Comparison of ENCODE assay signal across 24 cellular contexts in the genomic region with DNA sequence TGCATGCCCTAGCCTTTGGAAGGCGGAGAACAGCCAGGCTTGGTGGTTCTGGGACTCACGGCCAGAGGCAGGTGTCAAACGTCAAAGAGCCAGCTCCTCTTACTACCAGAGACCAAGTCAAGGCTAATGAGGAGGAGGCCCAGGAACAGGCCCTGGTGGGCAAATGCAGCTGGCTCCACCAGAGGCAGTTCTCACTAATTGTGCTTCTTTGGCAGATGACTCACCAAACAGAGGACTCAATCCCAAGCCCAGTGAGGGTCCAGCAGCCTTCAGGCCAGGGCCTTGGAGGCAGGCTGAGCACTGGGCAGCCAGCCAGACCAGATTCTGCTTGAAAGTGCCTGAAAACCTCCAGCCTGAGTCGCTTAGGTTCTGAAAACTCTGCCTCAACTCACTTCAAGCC.
DNase-seq lines count a peak whose midpoint lies in the region; ATAC-seq and TF ChIP-seq lines count a peak whose summit lies in the region.
"Had no signal": no experiment of that assay in that cellular context is flagged by ENCODE, and none has a peak within 500 bp of the region (broad histone marks: within the 10 kb centered on the region; RNA-seq: fewer than 3 reads in every experiment).

No MANE protein-coding gene starts in this region.

- peak overlapping the region; percentile 11 for H2BK20ac ChIP-seq in IMR-90 (ENCODE audit: low read depth, low read length)

- TF ChIP-seq CTCF in IMR-90 (conservative IDR thresholded peaks at IDR 0.05; ENCODE audit: low read depth, low read length), result no peak
- no peak for TF ChIP-seq CTCF in brain microvascular endothelial cell (IDR thresholded peaks at IDR 0.05; ENCODE audit: low read depth, low read length, missing control alignments)
- no peak for TF ChIP-seq CTCF in psoas muscle (IDR thresholded peaks at IDR 0.05)

- peaks cover 5% of the 10 kb centered on the region; the same call in 1 of the 2 replicates for H4K20me1 ChIP-seq in IMR-90 (ENCODE audit: insufficient read depth, low read length)

- H2AK9ac ChIP-seq in IMR-90 (replicated peaks; ENCODE audit: low read depth, low read length, poor library complexity), result no peak overlapping the region

- BruUV-seq in IMR-90 (replicated peaks; lab: Mats Ljungman, UMichigan), result no TSS peak

- no peaks in the 10 kb centered on the region for H3K79me1 ChIP-seq in IMR-90 (ENCODE audit: low read depth in 1 of 2, low read length in 2 of 2)
- H3K79me1 ChIP-seq in mesenchymal stem cell (replicated peaks; ENCODE audit: low read length, poor library complexity, severe bottlenecking), result no peaks in the 10 kb centered on the region

- TF ChIP-seq RAD21 in IMR-90 (IDR thresholded peaks at IDR 0.05; ENCODE audit: low read length), result no peak

- H3K14ac ChIP-seq in IMR-90 (replicated peaks; ENCODE audit: low read depth, low read length), result peak overlapping the region; percentile 41; the same call in 1 of the 2 replicates
- no peak overlapping the region for H3K14ac ChIP-seq in mesenchymal stem cell (ENCODE audit: low read length in 2 of 2)

- CTCF ChIA-PET in IMR-90 (lab: Yijun Ruan, JAX), result no interaction called here

- peak overlapping the region; percentile 14 for H2AFZ ChIP-seq in IMR-90 (replicated peaks; ENCODE audit: low read length, poor library complexity)
- no peak overlapping the region for H2AFZ ChIP-seq in mesenchymal stem cell (ENCODE audit: low read depth, low read length)

- H2BK15ac ChIP-seq in IMR-90 (ENCODE audit: low read depth, low read length), result 0 out of 3 replicates have a peak overlapping the region, but pooled peaks have one; percentile 59
- no peak overlapping the region for H2BK15ac ChIP-seq in mesenchymal stem cell (ENCODE audit: low read depth, poor library complexity, severe bottlenecking)

- H2BK5ac ChIP-seq in IMR-90 (ENCODE audit: low read depth, low read length, poor library complexity, severe bottlenecking), result peak overlapping the region; percentile 12
- H2BK5ac ChIP-seq in mesenchymal stem cell (ENCODE audit: low read depth, low read length, poor library complexity, severe bottlenecking), result no peak overlapping the region

- peaks cover 9% of the 10 kb centered on the region; the same call in 1 of the 2 replicates for H3K4me1 ChIP-seq in IMR-90 (ENCODE audit: control insufficient read depth, insufficient read depth, low read length)
- no peaks in the 10 kb centered on the region for H3K4me1 ChIP-seq in mesenchymal stem cell (ENCODE audit: control insufficient read depth, insufficient read depth, low read depth, low read length)
- no peaks in the 10 kb centered on the region for H3K4me1 ChIP-seq in psoas muscle
- H3K4me1 ChIP-seq: esophagus squamous epithelium had no signal

- H3K18ac ChIP-seq in IMR-90 (ENCODE audit: low read depth, low read length) (no peak overlapping the region), mesenchymal stem cell (ENCODE audit: low read depth in 1 of 2, low read length in 2 of 2) (no peak overlapping the region)

- H3K4me2 ChIP-seq in IMR-90 (ENCODE audit: low read depth, low read length) (no peak overlapping the region), mesenchymal stem cell (ENCODE audit: low read length, poor library complexity, severe bottlenecking) (no peak overlapping the region)

- TF ChIP-seq POLR2A in IMR-90 (IDR thresholded peaks at IDR 0.05; ENCODE audit: low read depth, low read length), result no peak

- no peak overlapping the region for H2BK12ac ChIP-seq in mesenchymal stem cell (ENCODE audit: low read length in 2 of 2)

- no CpG with 5 or more reads among the region's 4 CpGs for WGBS in IMR-90 (ENCODE audit: extremely low coverage in 2 of 2, insufficient read length in 1 of 2), 2 experiments
- 57% methylated on average over 3 of the region's 4 CpGs for WGBS in mesenchymal stem cell
- WGBS in psoas muscle, 3 donors, result 69 to 81% (median 70%) methylated on average over 4 of the region's 4 CpGs

- H2BK120ac ChIP-seq in IMR-90 (ENCODE audit: low read depth, low read length), result peak overlapping the region; percentile 89
- no peak overlapping the region for H2BK120ac ChIP-seq in mesenchymal stem cell (ENCODE audit: low read depth, low read length)

- H3K23ac ChIP-seq in IMR-90 (ENCODE audit: low read depth, low read length) (no peak overlapping the region), mesenchymal stem cell (ENCODE audit: low read length in 2 of 2) (no peak overlapping the region)

- peak; percentile 48 for ATAC-seq in IMR-90 (ENCODE audit: low read depth)
- no peak for ATAC-seq in psoas muscle
- ATAC-seq: activated CD8-positive, alpha-beta memory T cell treated with anti-CD3 and anti-CD28 coated beads, Interleukin-2, amount 10 ng/mL, durations not matched to agents 7 days and 5 days; effector memory CD8-positive, alpha-beta T cell had no signal

- H4K8ac ChIP-seq in IMR-90 (ENCODE audit: low read depth in 2 of 2, low read length in 2 of 2) (0 out of 4 replicates have a peak overlapping the region, but pooled peaks of 1 of the 2 experiments have one; percentile 12), mesenchymal stem cell (ENCODE audit: low read length) (no peak overlapping the region)

- DNase-seq in AG08396 (ENCODE audit: low spot score) (peak; percentile 22), IMR-90 (peak; percentile 85), brain microvascular endothelial cell (peak; percentile 38), mesenchymal stem cell (peak; percentile 68), psoas muscle (no peak), NCI-H187 (lab: John Stamatoyannopoulos, UW) (no peak), NK-92 (lab: John Stamatoyannopoulos, UW; ENCODE audit: unreplicated experiment) (no peak)
- no peak for DNase-seq in activated CD8-positive, alpha-beta memory T cell treated with anti-CD3 and anti-CD28 coated beads, Interleukin-2, amount 50 U/mL, for 4 hours
- DNase-seq: activated CD4-positive, alpha-beta T cell treated with anti-CD3 and anti-CD28 coated beads, Interleukin-2, amount 10 ng/mL, durations not matched to agents 7 days and 5 days; activated CD8-positive, alpha-beta memory T cell treated with anti-CD3 and anti-CD28 coated beads, Interleukin-2, amount 10 ng/mL, durations not matched to agents 7 days and 5 days; CD4-positive, alpha-beta memory T cell; effector memory CD8-positive, alpha-beta T cell; esophagus squamous epithelium; Kasumi-1; NCI-H1048; NCI-H187 treated with DMSO at 0.1 percent for 48 hours; NCI-H2227 treated with DMSO at 0.1 percent for 48 hours; NCI-H774; nephron progenitor cell; posterior cingulate gyrus; SHP77; stimulated activated CD4-positive, alpha-beta T cell treated with anti-CD3 and anti-CD28 coated beads, Interleukin-1b, Interleukin-23, amount 100 ng/mL, for 48 hours; T-helper 2 cell; WERI-Rb-1 had no signal

- dilution Hi-C loops in IMR-90 (cut with HindIII; ENCODE audit: low sequenced_read_pairs, unreplicated experiment), result no loop called here

- H3K4ac ChIP-seq in IMR-90 (ENCODE audit: low read depth, low read length), result peak overlapping the region; percentile 72
- peak overlapping the region in 1 of 2 experiments; percentile 27 for H3K4ac ChIP-seq in mesenchymal stem cell (ENCODE audit: low read depth in 1 of 2, low read length in 2 of 2)

- no peaks in the 10 kb centered on the region for H3K36me3 ChIP-seq in IMR-90 (ENCODE audit: control insufficient read depth, insufficient read depth, low read length)
- H3K36me3 ChIP-seq in brain microvascular endothelial cell (replicated peaks), result no peaks in the 10 kb centered on the region
- no peaks in the 10 kb centered on the region for H3K36me3 ChIP-seq in mesenchymal stem cell (ENCODE audit: control insufficient read depth in 1 of 2, insufficient read depth in 2 of 2, low read depth in 1 of 2, low read length in 2 of 2)
- no peaks in the 10 kb centered on the region for H3K36me3 ChIP-seq in psoas muscle (ENCODE audit: insufficient read depth in 1 of 2, low read depth in 1 of 2)
- H3K36me3 ChIP-seq: esophagus squamous epithelium, WERI-Rb-1 had no signal

- H4K5ac ChIP-seq in IMR-90 (ENCODE audit: low read depth, low read length), result no peak overlapping the region

- H3K27me3 ChIP-seq in IMR-90 (ENCODE audit: control insufficient read depth, insufficient read depth, low read length), result no peaks in the 10 kb centered on the region
- H3K27me3 ChIP-seq in brain microvascular endothelial cell (replicated peaks), result no peaks in the 10 kb centered on the region
- no peaks in the 10 kb centered on the region for H3K27me3 ChIP-seq in mesenchymal stem cell (ENCODE audit: control insufficient read depth in 1 of 2, insufficient read depth in 1 of 2, low read length in 2 of 2)
- H3K27me3 ChIP-seq in psoas muscle (ENCODE audit: insufficient read depth in 3 of 3, low read length in 2 of 3), result no peaks in the 10 kb centered on the region
- H3K27me3 ChIP-seq: esophagus squamous epithelium had no signal

- POLR2A ChIA-PET in IMR-90 (lab: Charles Lee; ENCODE audit: unreplicated experiment), result no interaction called here

- H3K9me3 ChIP-seq in IMR-90 (ENCODE audit: control insufficient read depth, insufficient read depth, low read length) (no peaks in the 10 kb centered on the region), mesenchymal stem cell (ENCODE audit: control insufficient read depth, low read length) (peaks cover 4% of the 10 kb centered on the region), psoas muscle (no peaks in the 10 kb centered on the region)

- in situ Hi-C loops in IMR-90 (cut with MboI; ENCODE audit: low sequenced_read_pairs) (no loop called here), brain microvascular endothelial cell (cut with HindIII; ENCODE audit: low pct_ligation_motif_present, low sequenced_read_pairs) (no loop called here)

- H4K91ac ChIP-seq in IMR-90 (ENCODE audit: insufficient read depth, low read depth, low read length) (peak overlapping the region; percentile 61), mesenchymal stem cell (ENCODE audit: low read length) (no peak overlapping the region)

- peak overlapping the region; percentile 79; the same call in 1 of the 2 replicates for H2AK5ac ChIP-seq in IMR-90 (ENCODE audit: low read depth, low read length)
- no peak overlapping the region for H2AK5ac ChIP-seq in mesenchymal stem cell (ENCODE audit: low read length, severe bottlenecking)

- H3K56ac ChIP-seq in IMR-90 (ENCODE audit: extremely low read depth, insufficient read depth, low read length), result no peak overlapping the region

- intact Hi-C loops in IMR-90 (cut with micrococcal nuclease) (no loop called here), psoas muscle (cut with DNase I) (loop anchor here in 1 of 2 donors (10.0 kb wide), 1 partner anchor 285 kb away; no protein-coding TSS in a partner anchor)

- H3K9ac ChIP-seq in IMR-90 (ENCODE audit: low read depth, low read length) (no peak overlapping the region), mesenchymal stem cell (ENCODE audit: low read length) (no peak overlapping the region)

- H3K27ac ChIP-seq in IMR-90 (ENCODE audit: insufficient read depth, low read length) (no peak overlapping the region), brain microvascular endothelial cell (no peak overlapping the region), mesenchymal stem cell (ENCODE audit: low read length, poor library complexity, severe bottlenecking) (no peak overlapping the region), psoas muscle (no peak overlapping the region)
- H3K27ac ChIP-seq: esophagus squamous epithelium, WERI-Rb-1 had no signal

- H3K4me3 ChIP-seq in IMR-90 (ENCODE audit: insufficient read depth, low read depth, low read length), result no peak overlapping the region
- H3K4me3 ChIP-seq in brain microvascular endothelial cell (ENCODE audit: low read depth, low read length), result no peak overlapping the region
- no peak overlapping the region for H3K4me3 ChIP-seq in mesenchymal stem cell (ENCODE audit: insufficient read depth in 1 of 2, low read depth in 1 of 2, low read length in 2 of 2)
- no peak overlapping the region for H3K4me3 ChIP-seq in psoas muscle
- H3K4me3 ChIP-seq: esophagus squamous epithelium had no signal

- peaks cover 20% of the 10 kb centered on the region for H3K9me1 ChIP-seq in IMR-90 (ENCODE audit: insufficient read depth, low read length)

Comparison
In these comparisons a context has a peak if more than half of its experiments do, and no peak if none do; other contexts are left out.
1. DNase-seq: peak in AG08396 (single experiment), IMR-90 (single experiment), brain microvascular endothelial cell (single experiment) and mesenchymal stem cell (single experiment); none in psoas muscle (0 of 2), activated CD8-positive, alpha-beta memory T cell treated with anti-CD3 and anti-CD28 coated beads, Interleukin-2, amount 50 U/mL, for 4 hours (single experiment), NCI-H187 (0 of 2) and NK-92 (single experiment).